ENCODE assay signal across 1 cellular context in genomic region chr16:88770459-88771293, GRCh38.
TF ChIP-seq lines count a peak whose summit lies in the region.

No MANE protein-coding gene starts in this region.

TF ChIP-seq in HepG2, 621 proteins besides CTCF, POLR2A, EP300 and RAD21 (continued from another document and continues in another):
- no peak for TF ChIP-seq ZZZ3 (CRISPR knock-in tag; IDR thresholded peaks at IDR 0.05; ENCODE audit: borderline replicate concordance)
- TF ChIP-seq ARID4A (CRISPR knock-in tag; IDR thresholded peaks at IDR 0.05; ENCODE audit: borderline replicate concordance), result peak; percentile 83
- TF ChIP-seq AHDC1 (CRISPR knock-in tag; IDR thresholded peaks at IDR 0.05; ENCODE audit: borderline replicate concordance), result no peak
- TF ChIP-seq GABPB1 (CRISPR knock-in tag; IDR thresholded peaks at IDR 0.05), result peak; percentile 47
- TF ChIP-seq PRDM10 (CRISPR knock-in tag; IDR thresholded peaks at IDR 0.05; ENCODE audit: low read depth), result peak; percentile 52; the same call in 1 of the 2 replicates
- no peak for TF ChIP-seq FLYWCH1 (CRISPR knock-in tag; IDR thresholded peaks at IDR 0.05)
- no peak for TF ChIP-seq KDM5A (IDR thresholded peaks at IDR 0.05; ENCODE audit: borderline replicate concordance, low read length)
- TF ChIP-seq ZGPAT (CRISPR knock-in tag; IDR thresholded peaks at IDR 0.05), result peak; percentile 45; the same call in 1 of the 2 replicates
- 0 out of 2 replicates have a peak, but pooled peaks have one; percentile 22 for TF ChIP-seq MED1 (CRISPR knock-in tag; IDR thresholded peaks at IDR 0.05)
- no peak for TF ChIP-seq ZNF564 (CRISPR knock-in tag; IDR thresholded peaks at IDR 0.05)
- peak; percentile 60; the same call in 1 of the 2 replicates for TF ChIP-seq TFAP4 (IDR thresholded peaks at IDR 0.05; ENCODE audit: borderline replicate concordance, low read depth)
- TF ChIP-seq ZMYM3 (CRISPR knock-in tag; IDR thresholded peaks at IDR 0.05), result no peak
- TF ChIP-seq ZNF12 (CRISPR knock-in tag; IDR thresholded peaks at IDR 0.05), result no peak
- no peak for TF ChIP-seq IKZF1 (IDR thresholded peaks at IDR 0.05)
- TF ChIP-seq AHR (CRISPR knock-in tag; IDR thresholded peaks at IDR 0.05), result 0 out of 2 replicates have a peak, but pooled peaks have one; percentile 7
- no peak for TF ChIP-seq EHMT2 (IDR thresholded peaks at IDR 0.05; ENCODE audit: borderline replicate concordance, low read depth, low read length)
- peak; percentile 61; the same call in 1 of the 2 replicates for TF ChIP-seq ZFP91 (CRISPR knock-in tag; IDR thresholded peaks at IDR 0.05; ENCODE audit: borderline replicate concordance)
- no peak for TF ChIP-seq ZNF607 (CRISPR knock-in tag; IDR thresholded peaks at IDR 0.05; ENCODE audit: borderline replicate concordance)
- no peak for TF ChIP-seq CCAR2 (optimal IDR thresholded peaks at IDR 0.05; ENCODE audit: low read depth, low read length)
- TF ChIP-seq ZNF772 (CRISPR knock-in tag; IDR thresholded peaks at IDR 0.05), result peak; percentile 61; the same call in 1 of the 2 replicates
- TF ChIP-seq NFE2L1 (CRISPR knock-in tag; IDR thresholded peaks at IDR 0.05; ENCODE audit: borderline replicate concordance), result 0 out of 2 replicates have a peak, but pooled peaks have one; percentile 18
- TF ChIP-seq ZBTB25 (CRISPR knock-in tag; IDR thresholded peaks at IDR 0.05), result no peak
- TF ChIP-seq ZNF335 (CRISPR knock-in tag; IDR thresholded peaks at IDR 0.05), result no peak
- TF ChIP-seq ZNF543 (CRISPR knock-in tag; IDR thresholded peaks at IDR 0.05), result no peak
- no peak for TF ChIP-seq AFF4 (CRISPR knock-in tag; IDR thresholded peaks at IDR 0.05)
- TF ChIP-seq SOX6 (IDR thresholded peaks at IDR 0.05), result no peak
- peak; percentile 51 for TF ChIP-seq SOX6 (CRISPR knock-in tag; IDR thresholded peaks at IDR 0.05)
- TF ChIP-seq ZNF496 (CRISPR knock-in tag; IDR thresholded peaks at IDR 0.05; ENCODE audit: insufficient replicate concordance), result no peak
- 0 out of 2 replicates have a peak, but pooled peaks have one; percentile 31 for TF ChIP-seq MXD4 (CRISPR knock-in tag; IDR thresholded peaks at IDR 0.05)
- no peak for TF ChIP-seq ZNF724P (CRISPR knock-in tag; IDR thresholded peaks at IDR 0.05; ENCODE audit: borderline replicate concordance)
